Comparison of ENCODE assay signal across 1 cellular context in genomic region chr16:27110524-27110896, GRCh38.
TF ChIP-seq lines count a peak whose summit lies in the region.

No MANE protein-coding gene starts in this region.

TF ChIP-seq in neural cell, 6 proteins besides CTCF, POLR2A, EP300 and RAD21:
- no peak for TF ChIP-seq SMC3 (conservative IDR thresholded peaks at IDR 0.05; ENCODE audit: poor library complexity)
- no peak for TF ChIP-seq REST (IDR thresholded peaks at IDR 0.05; ENCODE audit: borderline replicate concordance)
- TF ChIP-seq EZH2 (IDR thresholded peaks at IDR 0.05; ENCODE audit: borderline replicate concordance, insufficient read depth, low read length, poor library complexity, severe bottlenecking): no peak
- TF ChIP-seq POLR2AphosphoS5 (IDR thresholded peaks at IDR 0.05): no peak
- no peak for TF ChIP-seq TAF1 (IDR thresholded peaks at IDR 0.05; ENCODE audit: low read depth)
